In genomic region chr19:54756199-54757110, GRCh38 we compare ENCODE assay signal across 12 cellular contexts. TPM values are rescaled to one million over a fixed set of nuclear protein-coding genes. Genes with fewer than 3 reads are reported as not detected.
"Had no signal": no experiment of that assay in that cellular context is flagged by ENCODE, and none has a peak within 500 bp of the region (broad histone marks: within the 10 kb centered on the region; RNA-seq: fewer than 3 reads in every experiment).

No MANE protein-coding gene starts in this region.

RNA-seq across cellular contexts. Expression of gene KIR2DL1, which starts 13.1 kb away (rescaled TPM):
- total RNA-seq: NCI-H460, OCI-LY7, PC-3, PC-9, Peyer's patch, Right ventricle myocardium inferior, Right ventricle myocardium superior, RPMI7951, SJCRH30, SJSA1, SK-MEL-5 had no signal
- polyA plus RNA-seq: SK-N-SH had no signal

RNA-seq across cellular contexts. Expression of gene KIR2DL3, which starts 18.1 kb away (rescaled TPM):
- total RNA-seq: NCI-H460, OCI-LY7, PC-3, PC-9, Peyer's patch, Right ventricle myocardium inferior, Right ventricle myocardium superior, RPMI7951, SJCRH30, SJSA1, SK-MEL-5 had no signal
- polyA plus RNA-seq: SK-N-SH had no signal

RNA-seq across cellular contexts. Expression of gene KIR3DL3, which starts 32.2 kb away (rescaled TPM):
- total RNA-seq: NCI-H460, OCI-LY7, PC-3, PC-9, Peyer's patch, Right ventricle myocardium inferior, Right ventricle myocardium superior, RPMI7951, SJCRH30, SJSA1, SK-MEL-5 had no signal
- polyA plus RNA-seq: SK-N-SH had no signal

RNA-seq across cellular contexts. Expression of gene KIR2DL4, which starts 47.0 kb away (rescaled TPM):
- total RNA-seq: NCI-H460, OCI-LY7, PC-3, PC-9, Right ventricle myocardium inferior, Right ventricle myocardium superior, RPMI7951, SJCRH30, SJSA1, SK-MEL-5 had no signal
- polyA plus RNA-seq: SK-N-SH had no signal

RNA-seq across cellular contexts. Expression of gene KIR3DL1, which starts 59.8 kb away (rescaled TPM):
- total RNA-seq: NCI-H460, OCI-LY7, PC-3, PC-9, Peyer's patch, Right ventricle myocardium inferior, Right ventricle myocardium superior, RPMI7951, SJCRH30, SJSA1, SK-MEL-5 had no signal
- polyA plus RNA-seq: SK-N-SH had no signal
